26 cellular contexts compared by ENCODE assay signal in the genomic region with DNA sequence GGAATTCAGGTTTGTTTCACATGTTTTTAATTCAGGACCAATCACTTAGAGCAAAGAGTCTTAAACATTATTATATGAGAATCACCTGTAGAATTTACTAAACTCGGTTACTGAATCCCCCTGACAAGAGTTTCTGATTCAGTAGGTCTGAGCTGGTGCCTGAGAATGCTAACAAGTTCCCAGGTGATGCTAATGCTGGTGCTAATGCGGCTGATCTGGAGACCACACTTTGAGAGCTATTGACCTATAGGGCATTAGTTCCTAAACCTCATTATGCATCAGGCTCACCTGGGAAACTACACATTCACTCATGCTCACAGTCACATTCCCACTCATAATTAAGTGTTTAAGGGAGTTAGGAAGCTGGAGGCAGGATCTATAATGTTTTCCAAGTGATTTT.
"Had no signal": no experiment of that assay in that cellular context is flagged by ENCODE, and none has a peak within 500 bp of the region (broad histone marks: within the 10 kb centered on the region; RNA-seq: fewer than 3 reads in every experiment).

No MANE protein-coding gene starts in this region.

- H3K27ac ChIP-seq: ascending aorta, breast epithelium, cardiac muscle cell, colonic mucosa, epithelial cell of prostate, esophagus squamous epithelium had no signal

- DNase-seq: activated CD4-positive, alpha-beta memory T cell treated with anti-CD3 and anti-CD28 coated beads, Interleukin-2, amount 10 ng/mL, durations not matched to agents 7 days and 5 days; activated CD4-positive, alpha-beta T cell treated with anti-CD3 and anti-CD28 coated beads for 1 hour; activated CD4-positive, alpha-beta T cell treated with anti-CD3 and anti-CD28 coated beads for 4 hours; activated CD4-positive, alpha-beta T cell treated with anti-CD3 and anti-CD28 coated beads, Interleukin-2, amount 10 ng/mL, durations not matched to agents 7 days and 5 days; activated CD4-positive, alpha-beta T cell treated with anti-CD3 and anti-CD28 coated beads, Interleukin-2, amount 50 U/mL, for 4 hours; activated CD8-positive, alpha-beta memory T cell treated with anti-CD3 and anti-CD28 coated beads, Interleukin-2, amount 50 U/mL, for 48 hours; activated gamma-delta T cell; activated naive CD4-positive, alpha-beta T cell; activated naive CD4-positive, alpha-beta T cell treated with anti-CD3 and anti-CD28 coated beads, Interleukin-2, amount 10 ng/mL, durations not matched to agents 7 days and 5 days; activated naive CD8-positive, alpha-beta T cell treated with anti-CD3 and anti-CD28 coated beads, Interleukin-2, amount 10 ng/mL, durations not matched to agents 7 days and 5 days; activated T-cell treated with anti-CD3 and anti-CD28 coated beads for 4 hours; activated T-cell treated with anti-CD3 and anti-CD28 coated beads, Interleukin-2, amount 50 U/mL, for 24 hours; activated T-cell treated with anti-CD3 and anti-CD28 coated beads, Interleukin-2, amount 50 U/mL, for 72 hours; central memory CD4-positive, alpha-beta T cell; cerebellar nuclear complex; colonic mucosa; effector CD8-positive, alpha-beta T cell; esophagus squamous epithelium; foreskin melanocyte; T-helper 2 cell had no signal

- H3K4me1 ChIP-seq: breast epithelium, colonic mucosa had no signal

- H3K36me3 ChIP-seq: breast epithelium, cardiac muscle cell, colonic mucosa had no signal

- H3K27me3 ChIP-seq: ascending aorta, breast epithelium, cardiac muscle cell, colonic mucosa, esophagus squamous epithelium, gastroesophageal sphincter had no signal

- H3K9me3 ChIP-seq: ascending aorta, breast epithelium, colonic mucosa, esophagus squamous epithelium, gastroesophageal sphincter had no signal

- ATAC-seq: activated naive CD4-positive, alpha-beta T cell treated with anti-CD3 and anti-CD28 coated beads, Interleukin-2, amount 50 U/mL, for 72 hours; activated T-cell treated with anti-CD3 and anti-CD28 coated beads, Interleukin-2, amount 50 U/mL, for 72 hours; gastroesophageal sphincter had no signal

- H3K4me3 ChIP-seq: ascending aorta, breast epithelium, cardiac muscle cell, colonic mucosa, esophagus squamous epithelium, gastroesophageal sphincter had no signal
